In the genomic region with DNA sequence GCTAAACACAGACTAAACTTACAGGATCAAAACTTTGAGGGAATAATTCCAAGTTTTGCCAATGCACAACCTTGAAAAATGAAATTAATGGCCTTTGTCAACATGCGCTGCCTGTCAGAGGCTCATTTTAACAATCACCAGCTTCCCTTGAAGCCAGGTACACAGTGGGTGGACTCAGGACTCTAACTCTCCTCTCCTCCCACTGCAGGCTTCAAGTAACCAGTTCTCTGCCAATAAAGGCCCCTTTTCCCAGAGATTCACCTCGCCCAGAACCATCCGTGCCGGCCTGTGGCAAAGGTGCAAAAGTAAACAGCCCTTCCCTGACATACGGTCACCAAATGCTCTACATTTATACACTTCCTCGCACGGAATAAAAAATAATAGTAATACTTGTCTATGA, we compare ENCODE assay signal across 21 cellular contexts. TPM values are rescaled to one million over a fixed set of nuclear protein-coding genes. Genes with fewer than 3 reads are reported as not detected.
DNase-seq lines count a peak whose midpoint lies in the region; ATAC-seq and TF ChIP-seq lines count a peak whose summit lies in the region.
"Had no signal": no experiment of that assay in that cellular context is flagged by ENCODE, and none has a peak within 500 bp of the region (broad histone marks: within the 10 kb centered on the region; RNA-seq: fewer than 3 reads in every experiment).

No MANE protein-coding gene starts in this region.

- H3K9me3 ChIP-seq in PC-3 (ENCODE audit: low read length) = no peaks in the 10 kb centered on the region
- H3K9me3 ChIP-seq: SJCRH30 had no signal

- CTCF ChIA-PET in activated CD8-positive, alpha-beta T cell treated with anti-CD3 and anti-CD28 coated beads for 36 hours (lab: Charles Lee) = interaction anchor here (0.7 to 1.0 kb wide), 2 partner anchors 11 kb away, joined by 3 to 4 read pairs; no protein-coding TSS in a partner anchor
- CTCF ChIA-PET in activated CD8-positive, alpha-beta T cell treated with anti-CD3 and anti-CD28 coated beads, Interleukin-2, amount 10 ng/mL, durations not matched to agents 7 days and 5 days (lab: Charles Lee) = no interaction called here
- CTCF ChIA-PET in PC-3 (lab: Charles Lee) = interaction anchor here (0.8 kb wide), 1 partner anchor 58 kb away, joined by 3 read pairs; a partner anchor contains a TSS

- H3K9me3 Mint-ChIP-seq in activated CD8-positive, alpha-beta T cell treated with anti-CD3 and anti-CD28 coated beads for 36 hours = no peaks in the 10 kb centered on the region
- H3K9me3 Mint-ChIP-seq in activated CD8-positive, alpha-beta T cell treated with anti-CD3 and anti-CD28 coated beads, Interleukin-2, amount 10 ng/mL, durations not matched to agents 7 days and 5 days (ENCODE audit: insufficient read depth) = no peaks in the 10 kb centered on the region
- no peaks in the 10 kb centered on the region for H3K9me3 Mint-ChIP-seq in activated naive CD8-positive, alpha-beta T cell treated with anti-CD3 and anti-CD28 coated beads for 36 hours
- no peaks in the 10 kb centered on the region for H3K9me3 Mint-ChIP-seq in mesothelial cell of epicardium
- H3K9me3 Mint-ChIP-seq in stimulated activated naive CD8-positive, alpha-beta T cell treated with anti-CD3 and anti-CD28 coated beads, Interleukin-15, amount 100 ng/mL, for 72 hours = no peaks in the 10 kb centered on the region
- H3K9me3 Mint-ChIP-seq: CD14-positive monocyte had no signal

- no peak overlapping the region for H2AFZ ChIP-seq in PC-3 (ENCODE audit: low read length)

- H3K9ac ChIP-seq in PC-3 (ENCODE audit: low read length) = no peak overlapping the region

- peak; percentile 14 for ATAC-seq in activated CD8-positive, alpha-beta T cell treated with anti-CD3 and anti-CD28 coated beads for 36 hours
- no peak for ATAC-seq in activated CD8-positive, alpha-beta T cell treated with anti-CD3 and anti-CD28 coated beads, Interleukin-2, amount 10 ng/mL, durations not matched to agents 7 days and 5 days
- ATAC-seq in stimulated activated naive CD8-positive, alpha-beta T cell treated with anti-CD3 and anti-CD28 coated beads, Interleukin-15, amount 100 ng/mL, for 72 hours = peak; percentile 31
- ATAC-seq in PC-3 = no peak

- H3K27ac ChIP-seq in PC-3 (ENCODE audit: low read length) = no peak overlapping the region
- H3K27ac ChIP-seq: SJCRH30 had no signal

- no peaks in the 10 kb centered on the region for H3K27me3 ChIP-seq in PC-3 (ENCODE audit: low read length)

- H4K20me1 ChIP-seq in PC-3 (ENCODE audit: low read length) = no peaks in the 10 kb centered on the region

- H3K4me1 ChIP-seq in PC-3 (ENCODE audit: insufficient read depth, low read length) = peaks cover 8% of the 10 kb centered on the region; the same call in 1 of the 2 replicates
- H3K4me1 ChIP-seq: SJCRH30 had no signal

- H3K36me3 Mint-ChIP-seq in activated CD8-positive, alpha-beta T cell treated with anti-CD3 and anti-CD28 coated beads for 36 hours (ENCODE audit: low read depth) = no peaks in the 10 kb centered on the region
- H3K36me3 Mint-ChIP-seq in activated CD8-positive, alpha-beta T cell treated with anti-CD3 and anti-CD28 coated beads, Interleukin-2, amount 10 ng/mL, durations not matched to agents 7 days and 5 days (ENCODE audit: low read depth) = no peaks in the 10 kb centered on the region
- H3K36me3 Mint-ChIP-seq in activated naive CD8-positive, alpha-beta T cell treated with anti-CD3 and anti-CD28 coated beads for 36 hours = no peaks in the 10 kb centered on the region
- no peaks in the 10 kb centered on the region for H3K36me3 Mint-ChIP-seq in mesothelial cell of epicardium

- H3K4me3 Mint-ChIP-seq in activated CD8-positive, alpha-beta T cell treated with anti-CD3 and anti-CD28 coated beads for 36 hours = no peak overlapping the region
- H3K4me3 Mint-ChIP-seq in activated CD8-positive, alpha-beta T cell treated with anti-CD3 and anti-CD28 coated beads, Interleukin-2, amount 10 ng/mL, durations not matched to agents 7 days and 5 days = no peak overlapping the region
- no peak overlapping the region for H3K4me3 Mint-ChIP-seq in activated naive CD8-positive, alpha-beta T cell treated with anti-CD3 and anti-CD28 coated beads for 36 hours
- no peak overlapping the region for H3K4me3 Mint-ChIP-seq in mesothelial cell of epicardium
- no peak overlapping the region for H3K4me3 Mint-ChIP-seq in stimulated activated naive CD8-positive, alpha-beta T cell treated with anti-CD3 and anti-CD28 coated beads, Interleukin-15, amount 100 ng/mL, for 72 hours
- H3K4me3 Mint-ChIP-seq: CD14-positive monocyte had no signal

- H3K4me2 ChIP-seq in PC-3 (ENCODE audit: low read length) = no peak overlapping the region

- H3K9me2 ChIP-seq in PC-3 (replicated peaks; ENCODE audit: low read length) = no peaks in the 10 kb centered on the region

- POLR2A ChIA-PET in activated CD8-positive, alpha-beta T cell treated with anti-CD3 and anti-CD28 coated beads for 36 hours (lab: Charles Lee) = no interaction called here
- POLR2A ChIA-PET in activated CD8-positive, alpha-beta T cell treated with anti-CD3 and anti-CD28 coated beads, Interleukin-2, amount 10 ng/mL, durations not matched to agents 7 days and 5 days (lab: Charles Lee) = no interaction called here
- POLR2A ChIA-PET in PC-3 (lab: Charles Lee; ENCODE audit: unreplicated experiment) = no interaction called here

- H3K79me2 ChIP-seq in PC-3 (ENCODE audit: low read length) = no peaks in the 10 kb centered on the region

- H3F3A ChIP-seq in PC-3 (ENCODE audit: low read length, unreplicated experiment) = no peaks in the 10 kb centered on the region

- BruUV-seq in PC-3 (replicated peaks; lab: Mats Ljungman, UMichigan) = no TSS peak

- intact Hi-C loops in activated CD8-positive, alpha-beta T cell treated with anti-CD3 and anti-CD28 coated beads for 36 hours (cut with micrococcal nuclease) = no loop called here
- intact Hi-C loops in PC-3 (cut with micrococcal nuclease) = no loop called here

- TF ChIP-seq CTCF in activated CD8-positive, alpha-beta T cell treated with anti-CD3 and anti-CD28 coated beads for 36 hours (IDR thresholded peaks at IDR 0.05) = no peak
- TF ChIP-seq CTCF in mesothelial cell of epicardium (IDR thresholded peaks at IDR 0.05; ENCODE audit: unreplicated experiment) (no peak), PC-3 (conservative IDR thresholded peaks at IDR 0.05; ENCODE audit: low read depth, low read length) (no peak)

- H3K27ac Mint-ChIP-seq in activated CD8-positive, alpha-beta T cell treated with anti-CD3 and anti-CD28 coated beads for 36 hours = no peak overlapping the region
- no peak overlapping the region for H3K27ac Mint-ChIP-seq in activated CD8-positive, alpha-beta T cell treated with anti-CD3 and anti-CD28 coated beads, Interleukin-2, amount 10 ng/mL, durations not matched to agents 7 days and 5 days
- H3K27ac Mint-ChIP-seq in activated naive CD8-positive, alpha-beta T cell treated with anti-CD3 and anti-CD28 coated beads for 36 hours = peak overlapping the region; percentile 76
- peak overlapping the region; percentile 16 for H3K27ac Mint-ChIP-seq in mesothelial cell of epicardium
- no peak overlapping the region for H3K27ac Mint-ChIP-seq in stimulated activated naive CD8-positive, alpha-beta T cell treated with anti-CD3 and anti-CD28 coated beads, Interleukin-15, amount 100 ng/mL, for 72 hours

- no peak overlapping the region for H3K4me3 ChIP-seq in PC-3 (ENCODE audit: low read length)
- H3K4me3 ChIP-seq: SJCRH30 had no signal

- peaks cover 8% of the 10 kb centered on the region for H3K4me1 Mint-ChIP-seq in activated CD8-positive, alpha-beta T cell treated with anti-CD3 and anti-CD28 coated beads for 36 hours (ENCODE audit: low read depth)
- peaks cover 8% of the 10 kb centered on the region for H3K4me1 Mint-ChIP-seq in activated CD8-positive, alpha-beta T cell treated with anti-CD3 and anti-CD28 coated beads, Interleukin-2, amount 10 ng/mL, durations not matched to agents 7 days and 5 days (ENCODE audit: low read depth)
- peaks cover 13% of the 10 kb centered on the region for H3K4me1 Mint-ChIP-seq in activated naive CD8-positive, alpha-beta T cell treated with anti-CD3 and anti-CD28 coated beads for 36 hours
- peaks cover 19% of the 10 kb centered on the region for H3K4me1 Mint-ChIP-seq in mesothelial cell of epicardium
- peaks cover 15% of the 10 kb centered on the region for H3K4me1 Mint-ChIP-seq in stimulated activated naive CD8-positive, alpha-beta T cell treated with anti-CD3 and anti-CD28 coated beads, Interleukin-15, amount 100 ng/mL, for 72 hours

- H3K27me3 Mint-ChIP-seq in activated CD8-positive, alpha-beta T cell treated with anti-CD3 and anti-CD28 coated beads for 36 hours = peaks cover 7% of the 10 kb centered on the region
- H3K27me3 Mint-ChIP-seq in activated CD8-positive, alpha-beta T cell treated with anti-CD3 and anti-CD28 coated beads, Interleukin-2, amount 10 ng/mL, durations not matched to agents 7 days and 5 days (ENCODE audit: low read depth) = peaks cover 21% of the 10 kb centered on the region
- H3K27me3 Mint-ChIP-seq in activated naive CD8-positive, alpha-beta T cell treated with anti-CD3 and anti-CD28 coated beads for 36 hours = peaks cover 28% of the 10 kb centered on the region
- H3K27me3 Mint-ChIP-seq in mesothelial cell of epicardium (ENCODE audit: low read depth) = peaks cover 1% of the 10 kb centered on the region
- H3K27me3 Mint-ChIP-seq in stimulated activated naive CD8-positive, alpha-beta T cell treated with anti-CD3 and anti-CD28 coated beads, Interleukin-15, amount 100 ng/mL, for 72 hours = peaks cover 39% of the 10 kb centered on the region

- no peaks in the 10 kb centered on the region for H3K36me3 ChIP-seq in PC-3 (ENCODE audit: low read depth, low read length)
- H3K36me3 ChIP-seq: SJCRH30 had no signal

- peak; percentile 2 for DNase-seq in activated CD8-positive, alpha-beta T cell treated with anti-CD3 and anti-CD28 coated beads for 36 hours
- no peak for DNase-seq in activated CD8-positive, alpha-beta T cell treated with anti-CD3 and anti-CD28 coated beads, Interleukin-2, amount 10 ng/mL, durations not matched to agents 7 days and 5 days
- DNase-seq in activated naive CD8-positive, alpha-beta T cell treated with anti-CD3 and anti-CD28 coated beads for 36 hours = no peak
- no peak for DNase-seq in mesothelial cell of epicardium (ENCODE audit: low spot score in 2 of 2, unreplicated experiment in 2 of 2)
- peak in 1 of 2 donors; percentile 1 for DNase-seq in stimulated activated naive CD8-positive, alpha-beta T cell treated with anti-CD3 and anti-CD28 coated beads, Interleukin-15, amount 100 ng/mL, for 72 hours
- no peak for DNase-seq in NCI-H2081 (lab: John Stamatoyannopoulos, UW)
- no peak for DNase-seq in activated CD4-positive, CD25-positive, alpha-beta regulatory T cell treated with anti-CD3 and anti-CD28 coated beads, Interleukin-2, amount 50 U/mL, for 72 hours
- no peak for DNase-seq in PC-3
- DNase-seq: 8988T, AML-193, GDM1, KG1, NCI-H1092 treated with DMSO at 0.1 percent for 48 hours, NCI-H146, NCI-H2029 treated with DMSO at 0.1 percent for 48 hours, NCI-H2171, NCI-H524 treated with DMSO at 0.1 percent for 48 hours, NCI-H82, SJCRH30 had no signal

RNA-seq across cellular contexts. Expression of a gene that starts 18.4 kb away (rescaled TPM):
- not detected for total RNA-seq in activated CD8-positive, alpha-beta T cell treated with anti-CD3 and anti-CD28 coated beads for 36 hours
- total RNA-seq in activated CD8-positive, alpha-beta T cell treated with anti-CD3 and anti-CD28 coated beads, Interleukin-2, amount 10 ng/mL, durations not matched to agents 7 days and 5 days = not detected
- total RNA-seq in activated naive CD8-positive, alpha-beta T cell treated with anti-CD3 and anti-CD28 coated beads for 36 hours = not detected
- total RNA-seq in mesothelial cell of epicardium (not detected in 3 replicates), PC-3 (2014; rRNA removed) (not detected in 2 replicates)
- total RNA-seq: Daoy, SJCRH30 had no signal

RNA-seq across cellular contexts. Expression of a gene that starts 27.2 kb away (rescaled TPM):
- total RNA-seq in activated CD8-positive, alpha-beta T cell treated with anti-CD3 and anti-CD28 coated beads for 36 hours = 1 to 10 TPM; 1.2 to 1.4 TPM
- total RNA-seq in activated CD8-positive, alpha-beta T cell treated with anti-CD3 and anti-CD28 coated beads, Interleukin-2, amount 10 ng/mL, durations not matched to agents 7 days and 5 days = under 1 TPM; 0.21 to 0.31 TPM
- total RNA-seq in activated naive CD8-positive, alpha-beta T cell treated with anti-CD3 and anti-CD28 coated beads for 36 hours = 1 to 10 TPM in 1 of 2 experiments, under 1 TPM in 1; 0.82 to 1.2 TPM
- total RNA-seq in mesothelial cell of epicardium (5.3 to 6.5 TPM (median 5.9 TPM) in 3 replicates), PC-3 (2014; rRNA removed) (40.4 and 48.1 TPM in 2 replicates)
- total RNA-seq: Daoy, SJCRH30 had no signal

RNA-seq across cellular contexts. Expression of a gene that starts 57.2 kb away (rescaled TPM):
- not detected for total RNA-seq in activated CD8-positive, alpha-beta T cell treated with anti-CD3 and anti-CD28 coated beads for 36 hours
- not detected for total RNA-seq in activated CD8-positive, alpha-beta T cell treated with anti-CD3 and anti-CD28 coated beads, Interleukin-2, amount 10 ng/mL, durations not matched to agents 7 days and 5 days
- not detected for total RNA-seq in activated naive CD8-positive, alpha-beta T cell treated with anti-CD3 and anti-CD28 coated beads for 36 hours
- total RNA-seq in mesothelial cell of epicardium = 18.5 to 19.0 TPM (median 18.8 TPM) in 3 replicates
- 1.9 and 2.5 TPM in 2 replicates for total RNA-seq in PC-3 (2014; rRNA removed)
- total RNA-seq: Daoy, SJCRH30 had no signal

Comparison
In these comparisons a context has a peak if more than half of its experiments do, and no peak if none do; other contexts are left out.
1. ATAC-seq: peak in activated CD8-positive, alpha-beta T cell treated with anti-CD3 and anti-CD28 coated beads for 36 hours (single experiment) and stimulated activated naive CD8-positive, alpha-beta T cell treated with anti-CD3 and anti-CD28 coated beads, Interleukin-15, amount 100 ng/mL, for 72 hours (single experiment); none in activated CD8-positive, alpha-beta T cell treated with anti-CD3 and anti-CD28 coated beads, Interleukin-2, amount 10 ng/mL, durations not matched to agents 7 days and 5 days (single experiment) and PC-3 (single experiment).
2. H3K27ac Mint-ChIP-seq: peak in activated naive CD8-positive, alpha-beta T cell treated with anti-CD3 and anti-CD28 coated beads for 36 hours (single experiment) and mesothelial cell of epicardium (single experiment); none in activated CD8-positive, alpha-beta T cell treated with anti-CD3 and anti-CD28 coated beads for 36 hours (single experiment), activated CD8-positive, alpha-beta T cell treated with anti-CD3 and anti-CD28 coated beads, Interleukin-2, amount 10 ng/mL, durations not matched to agents 7 days and 5 days (single experiment) and stimulated activated naive CD8-positive, alpha-beta T cell treated with anti-CD3 and anti-CD28 coated beads, Interleukin-15, amount 100 ng/mL, for 72 hours (0 of 2).